Comparison of ENCODE assay signal across 7 cellular contexts in the genomic region with DNA sequence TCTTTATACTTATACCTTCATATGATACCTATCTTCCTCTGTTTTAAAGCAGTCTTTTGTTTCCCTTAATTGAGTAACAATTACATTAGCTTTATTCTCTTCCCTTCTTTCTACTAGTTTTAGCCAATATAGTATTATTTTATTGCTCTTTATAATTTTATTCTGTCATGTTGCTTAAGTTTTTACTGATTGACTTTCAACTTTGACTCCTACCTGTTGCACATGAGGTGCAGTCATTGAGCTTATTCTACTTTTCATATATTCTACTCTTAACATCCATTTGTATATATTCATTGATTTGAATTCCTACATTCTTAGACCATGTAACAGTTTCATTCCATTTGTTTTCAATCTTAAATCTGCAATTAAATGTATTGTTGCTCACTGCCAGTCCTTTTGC.
"Had no signal": no experiment of that assay in that cellular context is flagged by ENCODE, and none has a peak within 500 bp of the region (broad histone marks: within the 10 kb centered on the region; RNA-seq: fewer than 3 reads in every experiment).

No MANE protein-coding gene starts in this region.

- H3K4me3 Mint-ChIP-seq: GM23338 had no signal

- FAIRE-seq: H1, HTR-8/SVneo, K562 had no signal

- H3K4me1 ChIP-seq: HAP-1 had no signal

- H3K9me3 ChIP-seq: HAP-1 had no signal

- H3K4me1 Mint-ChIP-seq: GM23338 had no signal

- H3K9me3 Mint-ChIP-seq: GM23338 had no signal

- H3K4me3 ChIP-seq: GM23338, HAP-1, K562 had no signal

- DNase-seq: H7, IMR-90 had no signal

- H3K27ac Mint-ChIP-seq: GM23338 had no signal

- H3K36me3 ChIP-seq: HAP-1 had no signal
